1 cellular context compared by ENCODE assay signal in the genomic region with DNA sequence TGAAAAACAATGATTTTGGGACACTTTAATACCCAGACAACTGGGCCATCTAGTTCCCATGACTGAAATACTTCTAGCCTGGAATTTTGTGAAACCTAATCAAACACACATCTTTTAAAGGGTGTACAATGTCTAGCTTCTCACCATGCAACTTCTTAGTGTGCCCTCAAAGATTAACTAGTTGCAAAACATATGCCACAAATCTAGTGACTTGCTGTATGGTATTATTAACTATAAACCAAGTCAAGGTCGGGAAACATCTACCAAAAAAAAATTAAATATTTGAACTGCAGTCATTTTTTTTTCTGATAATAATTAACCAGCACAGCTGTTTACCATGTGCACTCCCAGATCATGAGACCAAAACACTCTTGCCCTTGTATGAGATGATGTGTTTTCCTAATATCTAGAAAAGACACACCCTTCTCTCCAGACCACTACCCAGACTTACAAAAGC.
TF ChIP-seq lines count a peak whose summit lies in the region.

No MANE protein-coding gene starts in this region.

TF ChIP-seq in HepG2, 621 proteins besides CTCF, POLR2A, EP300 and RAD21 (continued from another document):
- peak; percentile 72; the same call in 1 of the 2 replicates for TF ChIP-seq FOXK1 (CRISPR knock-in tag; IDR thresholded peaks at IDR 0.05; ENCODE audit: borderline replicate concordance, low read depth)
- TF ChIP-seq, protein P1, sequence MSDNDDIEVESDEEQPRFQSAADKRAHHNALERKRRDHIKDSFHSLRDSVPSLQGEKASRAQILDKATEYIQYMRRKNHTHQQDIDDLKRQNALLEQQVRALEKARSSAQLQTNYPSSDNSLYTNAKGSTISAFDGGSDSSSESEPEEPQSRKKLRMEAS (IDR thresholded peaks at IDR 0.05) = 0 out of 2 replicates have a peak, but pooled peaks have one; percentile 29
- TF ChIP-seq, protein P2, sequence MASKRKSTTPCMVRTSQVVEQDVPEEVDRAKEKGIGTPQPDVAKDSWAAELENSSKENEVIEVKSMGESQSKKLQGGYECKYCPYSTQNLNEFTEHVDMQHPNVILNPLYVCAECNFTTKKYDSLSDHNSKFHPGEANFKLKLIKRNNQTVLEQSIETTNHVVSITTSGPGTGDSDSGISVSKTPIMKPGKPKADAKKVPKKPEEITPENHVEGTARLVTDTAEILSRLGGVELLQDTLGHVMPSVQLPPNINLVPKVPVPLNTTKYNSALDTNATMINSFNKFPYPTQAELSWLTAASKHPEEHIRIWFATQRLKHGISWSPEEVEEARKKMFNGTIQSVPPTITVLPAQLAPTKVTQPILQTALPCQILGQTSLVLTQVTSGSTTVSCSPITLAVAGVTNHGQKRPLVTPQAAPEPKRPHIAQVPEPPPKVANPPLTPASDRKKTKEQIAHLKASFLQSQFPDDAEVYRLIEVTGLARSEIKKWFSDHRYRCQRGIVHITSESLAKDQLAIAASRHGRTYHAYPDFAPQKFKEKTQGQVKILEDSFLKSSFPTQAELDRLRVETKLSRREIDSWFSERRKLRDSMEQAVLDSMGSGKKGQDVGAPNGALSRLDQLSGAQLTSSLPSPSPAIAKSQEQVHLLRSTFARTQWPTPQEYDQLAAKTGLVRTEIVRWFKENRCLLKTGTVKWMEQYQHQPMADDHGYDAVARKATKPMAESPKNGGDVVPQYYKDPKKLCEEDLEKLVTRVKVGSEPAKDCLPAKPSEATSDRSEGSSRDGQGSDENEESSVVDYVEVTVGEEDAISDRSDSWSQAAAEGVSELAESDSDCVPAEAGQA (IDR thresholded peaks at IDR 0.05; ENCODE audit: low read depth) = no peak
- TF ChIP-seq, protein P2 (CRISPR knock-in tag; IDR thresholded peaks at IDR 0.05; ENCODE audit: borderline replicate concordance) = no peak
- no peak for TF ChIP-seq ZNF546 (CRISPR knock-in tag; conservative IDR thresholded peaks at IDR 0.05)
- no peak for TF ChIP-seq ZNF101 (CRISPR knock-in tag; IDR thresholded peaks at IDR 0.05; ENCODE audit: borderline replicate concordance, low read depth)
- TF ChIP-seq, protein P3, sequence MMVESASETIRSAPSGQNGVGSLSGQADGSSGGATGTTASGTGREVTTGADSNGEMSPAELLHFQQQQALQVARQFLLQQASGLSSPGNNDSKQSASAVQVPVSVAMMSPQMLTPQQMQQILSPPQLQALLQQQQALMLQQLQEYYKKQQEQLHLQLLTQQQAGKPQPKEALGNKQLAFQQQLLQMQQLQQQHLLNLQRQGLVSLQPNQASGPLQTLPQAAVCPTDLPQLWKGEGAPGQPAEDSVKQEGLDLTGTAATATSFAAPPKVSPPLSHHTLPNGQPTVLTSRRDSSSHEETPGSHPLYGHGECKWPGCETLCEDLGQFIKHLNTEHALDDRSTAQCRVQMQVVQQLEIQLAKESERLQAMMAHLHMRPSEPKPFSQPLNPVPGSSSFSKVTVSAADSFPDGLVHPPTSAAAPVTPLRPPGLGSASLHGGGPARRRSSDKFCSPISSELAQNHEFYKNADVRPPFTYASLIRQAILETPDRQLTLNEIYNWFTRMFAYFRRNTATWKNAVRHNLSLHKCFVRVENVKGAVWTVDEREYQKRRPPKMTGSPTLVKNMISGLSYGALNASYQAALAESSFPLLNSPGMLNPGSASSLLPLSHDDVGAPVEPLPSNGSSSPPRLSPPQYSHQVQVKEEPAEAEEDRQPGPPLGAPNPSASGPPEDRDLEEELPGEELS (CRISPR knock-in tag; IDR thresholded peaks at IDR 0.05) = peak; percentile 72
- TF ChIP-seq KLF9 (CRISPR knock-in tag; IDR thresholded peaks at IDR 0.05; ENCODE audit: low read depth) = no peak
- TF ChIP-seq, protein P4, sequence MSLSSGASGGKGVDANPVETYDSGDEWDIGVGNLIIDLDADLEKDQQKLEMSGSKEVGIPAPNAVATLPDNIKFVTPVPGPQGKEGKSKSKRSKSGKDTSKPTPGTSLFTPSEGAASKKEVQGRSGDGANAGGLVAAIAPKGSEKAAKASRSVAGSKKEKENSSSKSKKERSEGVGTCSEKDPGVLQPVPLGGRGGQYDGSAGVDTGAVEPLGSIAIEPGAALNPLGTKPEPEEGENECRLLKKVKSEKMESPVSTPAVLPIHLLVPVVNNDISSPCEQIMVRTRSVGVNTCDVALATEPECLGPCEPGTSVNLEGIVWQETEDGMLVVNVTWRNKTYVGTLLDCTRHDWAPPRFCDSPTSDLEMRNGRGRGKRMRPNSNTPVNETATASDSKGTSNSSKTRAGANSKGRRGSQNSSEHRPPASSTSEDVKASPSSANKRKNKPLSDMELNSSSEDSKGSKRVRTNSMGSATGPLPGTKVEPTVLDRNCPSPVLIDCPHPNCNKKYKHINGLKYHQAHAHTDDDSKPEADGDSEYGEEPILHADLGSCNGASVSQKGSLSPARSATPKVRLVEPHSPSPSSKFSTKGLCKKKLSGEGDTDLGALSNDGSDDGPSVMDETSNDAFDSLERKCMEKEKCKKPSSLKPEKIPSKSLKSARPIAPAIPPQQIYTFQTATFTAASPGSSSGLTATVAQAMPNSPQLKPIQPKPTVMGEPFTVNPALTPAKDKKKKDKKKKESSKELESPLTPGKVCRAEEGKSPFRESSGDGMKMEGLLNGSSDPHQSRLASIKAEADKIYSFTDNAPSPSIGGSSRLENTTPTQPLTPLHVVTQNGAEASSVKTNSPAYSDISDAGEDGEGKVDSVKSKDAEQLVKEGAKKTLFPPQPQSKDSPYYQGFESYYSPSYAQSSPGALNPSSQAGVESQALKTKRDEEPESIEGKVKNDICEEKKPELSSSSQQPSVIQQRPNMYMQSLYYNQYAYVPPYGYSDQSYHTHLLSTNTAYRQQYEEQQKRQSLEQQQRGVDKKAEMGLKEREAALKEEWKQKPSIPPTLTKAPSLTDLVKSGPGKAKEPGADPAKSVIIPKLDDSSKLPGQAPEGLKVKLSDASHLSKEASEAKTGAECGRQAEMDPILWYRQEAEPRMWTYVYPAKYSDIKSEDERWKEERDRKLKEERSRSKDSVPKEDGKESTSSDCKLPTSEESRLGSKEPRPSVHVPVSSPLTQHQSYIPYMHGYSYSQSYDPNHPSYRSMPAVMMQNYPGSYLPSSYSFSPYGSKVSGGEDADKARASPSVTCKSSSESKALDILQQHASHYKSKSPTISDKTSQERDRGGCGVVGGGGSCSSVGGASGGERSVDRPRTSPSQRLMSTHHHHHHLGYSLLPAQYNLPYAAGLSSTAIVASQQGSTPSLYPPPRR (CRISPR knock-in tag; IDR thresholded peaks at IDR 0.05; ENCODE audit: borderline replicate concordance) = 0 out of 2 replicates have a peak, but pooled peaks have one; percentile 16
- TF ChIP-seq, protein P5, sequence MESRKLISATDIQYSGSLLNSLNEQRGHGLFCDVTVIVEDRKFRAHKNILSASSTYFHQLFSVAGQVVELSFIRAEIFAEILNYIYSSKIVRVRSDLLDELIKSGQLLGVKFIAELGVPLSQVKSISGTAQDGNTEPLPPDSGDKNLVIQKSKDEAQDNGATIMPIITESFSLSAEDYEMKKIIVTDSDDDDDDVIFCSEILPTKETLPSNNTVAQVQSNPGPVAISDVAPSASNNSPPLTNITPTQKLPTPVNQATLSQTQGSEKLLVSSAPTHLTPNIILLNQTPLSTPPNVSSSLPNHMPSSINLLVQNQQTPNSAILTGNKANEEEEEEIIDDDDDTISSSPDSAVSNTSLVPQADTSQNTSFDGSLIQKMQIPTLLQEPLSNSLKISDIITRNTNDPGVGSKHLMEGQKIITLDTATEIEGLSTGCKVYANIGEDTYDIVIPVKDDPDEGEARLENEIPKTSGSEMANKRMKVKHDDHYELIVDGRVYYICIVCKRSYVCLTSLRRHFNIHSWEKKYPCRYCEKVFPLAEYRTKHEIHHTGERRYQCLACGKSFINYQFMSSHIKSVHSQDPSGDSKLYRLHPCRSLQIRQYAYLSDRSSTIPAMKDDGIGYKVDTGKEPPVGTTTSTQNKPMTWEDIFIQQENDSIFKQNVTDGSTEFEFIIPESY (CRISPR knock-in tag; IDR thresholded peaks at IDR 0.05) = no peak
- TF ChIP-seq YEATS2 (CRISPR knock-in tag; IDR thresholded peaks at IDR 0.05; ENCODE audit: borderline replicate concordance) = peak; percentile 17; the same call in 1 of the 2 replicates
- no peak for TF ChIP-seq MEIS1 (CRISPR knock-in tag; IDR thresholded peaks at IDR 0.05; ENCODE audit: borderline replicate concordance)
- no peak for TF ChIP-seq KDM3A (CRISPR knock-in tag; IDR thresholded peaks at IDR 0.05; ENCODE audit: low read depth)
- no peak for TF ChIP-seq SCMH1 (CRISPR knock-in tag; IDR thresholded peaks at IDR 0.05; ENCODE audit: borderline replicate concordance)
- TF ChIP-seq, protein P6, sequence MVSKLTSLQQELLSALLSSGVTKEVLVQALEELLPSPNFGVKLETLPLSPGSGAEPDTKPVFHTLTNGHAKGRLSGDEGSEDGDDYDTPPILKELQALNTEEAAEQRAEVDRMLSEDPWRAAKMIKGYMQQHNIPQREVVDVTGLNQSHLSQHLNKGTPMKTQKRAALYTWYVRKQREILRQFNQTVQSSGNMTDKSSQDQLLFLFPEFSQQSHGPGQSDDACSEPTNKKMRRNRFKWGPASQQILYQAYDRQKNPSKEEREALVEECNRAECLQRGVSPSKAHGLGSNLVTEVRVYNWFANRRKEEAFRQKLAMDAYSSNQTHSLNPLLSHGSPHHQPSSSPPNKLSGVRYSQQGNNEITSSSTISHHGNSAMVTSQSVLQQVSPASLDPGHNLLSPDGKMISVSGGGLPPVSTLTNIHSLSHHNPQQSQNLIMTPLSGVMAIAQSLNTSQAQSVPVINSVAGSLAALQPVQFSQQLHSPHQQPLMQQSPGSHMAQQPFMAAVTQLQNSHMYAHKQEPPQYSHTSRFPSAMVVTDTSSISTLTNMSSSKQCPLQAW (CRISPR knock-in tag; IDR thresholded peaks at IDR 0.05) = peak; percentile 37; the same call in 1 of the 2 replicates
- peak; percentile 31; the same call in 1 of the 2 replicates for TF ChIP-seq NR2F6 (IDR thresholded peaks at IDR 0.05)
- TF ChIP-seq NR2F6 (CRISPR knock-in tag; IDR thresholded peaks at IDR 0.05) = peak; percentile 29
- peak; percentile 31; the same call in 1 of the 2 replicates for TF ChIP-seq ZMYM4 (CRISPR knock-in tag; IDR thresholded peaks at IDR 0.05)
- peak; percentile 18; the same call in 1 of the 2 replicates for TF ChIP-seq IRF2 (CRISPR knock-in tag; IDR thresholded peaks at IDR 0.05)
- peak; percentile 29; the same call in 1 of the 2 replicates for TF ChIP-seq TCF7 (IDR thresholded peaks at IDR 0.05; ENCODE audit: low read depth)
- TF ChIP-seq, protein P7, sequence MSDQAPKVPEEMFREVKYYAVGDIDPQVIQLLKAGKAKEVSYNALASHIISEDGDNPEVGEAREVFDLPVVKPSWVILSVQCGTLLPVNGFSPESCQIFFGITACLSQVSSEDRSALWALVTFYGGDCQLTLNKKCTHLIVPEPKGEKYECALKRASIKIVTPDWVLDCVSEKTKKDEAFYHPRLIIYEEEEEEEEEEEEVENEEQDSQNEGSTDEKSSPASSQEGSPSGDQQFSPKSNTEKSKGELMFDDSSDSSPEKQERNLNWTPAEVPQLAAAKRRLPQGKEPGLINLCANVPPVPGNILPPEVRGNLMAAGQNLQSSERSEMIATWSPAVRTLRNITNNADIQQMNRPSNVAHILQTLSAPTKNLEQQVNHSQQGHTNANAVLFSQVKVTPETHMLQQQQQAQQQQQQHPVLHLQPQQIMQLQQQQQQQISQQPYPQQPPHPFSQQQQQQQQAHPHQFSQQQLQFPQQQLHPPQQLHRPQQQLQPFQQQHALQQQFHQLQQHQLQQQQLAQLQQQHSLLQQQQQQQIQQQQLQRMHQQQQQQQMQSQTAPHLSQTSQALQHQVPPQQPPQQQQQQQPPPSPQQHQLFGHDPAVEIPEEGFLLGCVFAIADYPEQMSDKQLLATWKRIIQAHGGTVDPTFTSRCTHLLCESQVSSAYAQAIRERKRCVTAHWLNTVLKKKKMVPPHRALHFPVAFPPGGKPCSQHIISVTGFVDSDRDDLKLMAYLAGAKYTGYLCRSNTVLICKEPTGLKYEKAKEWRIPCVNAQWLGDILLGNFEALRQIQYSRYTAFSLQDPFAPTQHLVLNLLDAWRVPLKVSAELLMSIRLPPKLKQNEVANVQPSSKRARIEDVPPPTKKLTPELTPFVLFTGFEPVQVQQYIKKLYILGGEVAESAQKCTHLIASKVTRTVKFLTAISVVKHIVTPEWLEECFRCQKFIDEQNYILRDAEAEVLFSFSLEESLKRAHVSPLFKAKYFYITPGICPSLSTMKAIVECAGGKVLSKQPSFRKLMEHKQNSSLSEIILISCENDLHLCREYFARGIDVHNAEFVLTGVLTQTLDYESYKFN (CRISPR knock-in tag; conservative IDR thresholded peaks at IDR 0.05) = peak; percentile 73
- no peak for TF ChIP-seq ZNF878 (CRISPR knock-in tag; IDR thresholded peaks at IDR 0.05)
- no peak for TF ChIP-seq PITX1 (CRISPR knock-in tag; IDR thresholded peaks at IDR 0.05)
- TF ChIP-seq SOX6 (IDR thresholded peaks at IDR 0.05) = no peak
- TF ChIP-seq SOX6 (CRISPR knock-in tag; IDR thresholded peaks at IDR 0.05) = peak; percentile 83
